In the genomic region with DNA sequence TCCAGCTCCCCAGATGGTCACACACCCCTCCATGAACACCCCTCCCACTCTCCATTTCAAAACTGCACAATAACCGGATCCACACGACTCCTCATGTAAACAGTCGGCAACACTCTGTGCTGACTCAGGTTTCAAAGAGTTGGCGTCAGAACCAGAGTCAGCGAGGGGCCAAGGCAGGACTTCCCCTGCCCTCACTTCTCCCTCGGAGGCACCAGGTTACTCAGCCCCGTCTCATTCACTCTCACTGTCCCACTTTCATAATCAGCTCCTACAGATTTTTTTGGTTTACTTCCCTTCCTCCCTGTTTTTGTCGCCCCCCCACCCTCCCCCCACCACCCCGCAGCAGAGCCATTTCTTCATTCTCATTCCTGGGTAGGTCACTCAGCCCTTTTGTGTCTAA, we compare ENCODE assay signal across 14 cellular contexts. TPM values are rescaled to one million over a fixed set of nuclear protein-coding genes. Genes with fewer than 3 reads are reported as not detected.
DNase-seq lines count a peak whose midpoint lies in the region; ATAC-seq, FAIRE-seq and TF ChIP-seq lines count a peak whose summit lies in the region.
"Had no signal": no experiment of that assay in that cellular context is flagged by ENCODE, and none has a peak within 500 bp of the region (broad histone marks: within the 10 kb centered on the region; RNA-seq: fewer than 3 reads in every experiment).

No MANE protein-coding gene starts in this region.

- H3K9ac ChIP-seq in skeletal muscle satellite cell (ENCODE audit: low read depth, low read length), result no peak overlapping the region

- H3K27me3 ChIP-seq in bronchial epithelial cell (ENCODE audit: control insufficient read depth, insufficient read depth, low read length), result no peaks in the 10 kb centered on the region
- H3K27me3 ChIP-seq in skeletal muscle satellite cell (ENCODE audit: control insufficient read depth, insufficient read depth, low read length), result no peaks in the 10 kb centered on the region
- H3K27me3 ChIP-seq: uterus had no signal

- no peak overlapping the region for H3K4me3 ChIP-seq in bronchial epithelial cell (ENCODE audit: low read depth, low read length)
- no peak overlapping the region for H3K4me3 ChIP-seq in skeletal muscle satellite cell (ENCODE audit: low read length)
- H3K4me3 ChIP-seq: uterus had no signal

- H3K4me1 ChIP-seq in skeletal muscle satellite cell (ENCODE audit: control insufficient read depth, insufficient read depth, low read length), result peaks cover 32% of the 10 kb centered on the region
- H3K4me1 ChIP-seq: uterus had no signal

- no peaks in the 10 kb centered on the region for H3K36me3 ChIP-seq in bronchial epithelial cell (ENCODE audit: control insufficient read depth, insufficient read depth, low read length)
- H3K36me3 ChIP-seq in skeletal muscle satellite cell (ENCODE audit: insufficient read depth, low read length), result peaks cover 8% of the 10 kb centered on the region
- H3K36me3 ChIP-seq: uterus had no signal

- DNase-seq in activated T-cell treated with anti-CD3 and anti-CD28 coated beads for 48 hours (ENCODE audit: low read depth), result peak; percentile 38
- no peak for DNase-seq in activated T-cell treated with anti-CD3 and anti-CD28 coated beads, Interleukin-2, amount 50 U/mL, for 1 hour
- DNase-seq in MV-4-11 (lab: John Stamatoyannopoulos, UW), result peak; percentile 55
- DNase-seq in bronchial epithelial cell (ENCODE audit: low read depth), result peak; percentile 86
- DNase-seq: activated gamma-delta T cell, AML-193, foreskin melanocyte, mesendoderm, uterus had no signal

- no peak for FAIRE-seq in bronchial epithelial cell (lab: Jason Lieb, UNC)

- TF ChIP-seq CTCF in bronchial epithelial cell (IDR thresholded peaks at IDR 0.05; ENCODE audit: insufficient read depth, low read length, severe bottlenecking), result no peak

- peak overlapping the region; percentile 42 for H3K4me2 ChIP-seq in skeletal muscle satellite cell (ENCODE audit: low read length)

- ATAC-seq in GM21717 (IDR thresholded peaks at IDR 0.05; ENCODE audit: unreplicated experiment), result no peak
- no peak for ATAC-seq in HG03457 (IDR thresholded peaks at IDR 0.05; ENCODE audit: unreplicated experiment)
- no peak for ATAC-seq in HG02884 (IDR thresholded peaks at IDR 0.05; ENCODE audit: unreplicated experiment)
- ATAC-seq: Panc1 had no signal

- H3K9me3 ChIP-seq in skeletal muscle satellite cell (replicated peaks; ENCODE audit: low read length), result no peaks in the 10 kb centered on the region
- H3K9me3 ChIP-seq: uterus had no signal

RNA-seq across cellular contexts. Expression of gene TIMP1, which starts 2.7 kb away (rescaled TPM):
- 32.0 and 57.1 TPM in 2 replicates for total RNA-seq in bronchial epithelial cell
- total RNA-seq in skeletal muscle satellite cell (2012; rRNA removed), result 943 and 1,314 TPM in 2 replicates

RNA-seq across cellular contexts. Expression of gene ARAF, which starts 18.5 kb away (rescaled TPM):
- 9.2 and 10.6 TPM in 2 replicates for total RNA-seq in bronchial epithelial cell
- total RNA-seq in skeletal muscle satellite cell (2012; rRNA removed), result 10.6 and 19.9 TPM in 2 replicates

RNA-seq across cellular contexts. Expression of gene SYN1, which starts 40.1 kb away (rescaled TPM):
- 0.26 TPM in 1 of 2 replicates, not detected in the other for total RNA-seq in bronchial epithelial cell
- 0.22 TPM in 1 of 2 replicates, not detected in the other for total RNA-seq in skeletal muscle satellite cell (2012; rRNA removed)

RNA-seq across cellular contexts. Expression of gene CFP, which starts 50.2 kb away (rescaled TPM):
- under 0.01 and 0.26 TPM in 2 replicates for total RNA-seq in bronchial epithelial cell
- 0.22 and 0.25 TPM in 2 replicates for total RNA-seq in skeletal muscle satellite cell (2012; rRNA removed)
